9 cellular contexts compared by ENCODE assay signal in the genomic region with DNA sequence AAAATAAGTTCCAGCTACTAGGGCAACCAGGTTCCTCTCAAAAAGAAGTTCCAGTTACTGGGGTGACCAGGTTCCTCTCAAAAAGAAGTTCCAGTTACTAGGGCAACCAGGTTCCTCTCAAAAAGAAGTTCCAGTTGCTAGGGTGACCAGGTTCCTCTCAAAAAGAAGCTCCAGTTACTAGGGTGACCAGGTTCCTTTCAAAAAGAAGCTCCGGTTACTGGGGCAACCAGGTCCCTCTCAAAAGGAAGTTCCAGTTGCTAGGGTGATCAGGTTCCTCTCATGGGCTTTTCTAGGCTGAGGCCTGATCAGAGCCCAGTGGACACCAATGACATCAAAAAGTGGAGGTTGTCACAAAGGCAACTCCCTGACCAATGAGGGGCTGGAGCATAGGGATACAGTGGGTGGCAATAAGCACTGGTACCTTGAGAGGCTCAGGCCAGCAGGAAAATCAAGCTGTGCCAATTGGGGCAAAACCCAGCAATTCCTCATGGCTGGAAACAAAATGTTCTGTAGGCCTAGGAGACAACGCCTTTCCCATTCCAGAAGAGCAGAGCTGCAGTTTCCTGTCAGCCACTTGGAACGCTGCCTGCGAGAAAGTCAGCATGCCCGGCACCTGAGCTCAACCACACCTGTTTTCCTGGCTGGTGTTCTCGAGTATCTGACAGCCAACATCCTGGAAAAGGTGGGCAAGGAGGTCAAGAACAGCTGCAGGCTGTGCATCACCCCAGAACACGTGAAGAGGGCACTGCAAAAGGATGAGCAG. TPM values are rescaled to one million over a fixed set of nuclear protein-coding genes. Genes with fewer than 3 reads are reported as not detected.
A peak's percentile ranks its signal among the peaks of the same experiment; 100 is the strongest.
DNase-seq lines count a peak whose midpoint lies in the region; ATAC-seq, FAIRE-seq and TF ChIP-seq lines count a peak whose summit lies in the region.
"Had no signal": no experiment of that assay in that cellular context is flagged by ENCODE, and none has a peak within 500 bp of the region (broad histone marks: within the 10 kb centered on the region; RNA-seq: fewer than 3 reads in every experiment).

No MANE protein-coding gene starts in this region.

- intact Hi-C loops in MCF 10A (cut with micrococcal nuclease) (no loop called here), breast epithelium (cut with DNase I; ENCODE audit: low total_unique reads) (no loop called here)

- H3K9me3 ChIP-seq in breast epithelium, result no peaks in the 10 kb centered on the region

- H3K4me3 Mint-ChIP-seq in MCF 10A (ENCODE audit: unreplicated experiment), result no peak overlapping the region

- H3K9me3 Mint-ChIP-seq in MCF 10A (ENCODE audit: unreplicated experiment), result no peaks in the 10 kb centered on the region

- peaks cover 49% of the 10 kb centered on the region for H3K27me3 Mint-ChIP-seq in MCF 10A (ENCODE audit: insufficient read depth, unreplicated experiment)

- peak; percentile 62 for FAIRE-seq in bronchial epithelial cell (lab: Jason Lieb, UNC)

- no peak for TF ChIP-seq POLR2A in breast epithelium (IDR thresholded peaks at IDR 0.05)

- no peaks in the 10 kb centered on the region for H3K4me1 ChIP-seq in breast epithelium

- peaks cover 22% of the 10 kb centered on the region for H3K4me1 Mint-ChIP-seq in MCF 10A (ENCODE audit: insufficient read depth, unreplicated experiment)

- no peak overlapping the region for H3K27ac ChIP-seq in breast epithelium

- no peak for ATAC-seq in HG02840 (IDR thresholded peaks at IDR 0.05; ENCODE audit: low FRiP score, unreplicated experiment)

- DNase-seq in MCF 10A (ENCODE audit: unreplicated experiment), result peak; percentile 51
- DNase-seq in breast epithelium (ENCODE audit: low spot score in 2 of 2), result no peak
- peak; percentile 5 to 49 for DNase-seq in Kasumi-1 (lab: John Stamatoyannopoulos, UW)
- DNase-seq in bronchial epithelial cell (ENCODE audit: low read depth), result peak; percentile 55
- no peak for DNase-seq in amygdala (lab: John Stamatoyannopoulos, UW)
- no peak for DNase-seq in foreskin melanocyte
- no peak for DNase-seq in ecto neural progenitor cell (ENCODE audit: low spot score)

- CTCF ChIA-PET in MCF 10A (lab: Yijun Ruan, JAX), result interaction anchor here (0.6 to 1.2 kb wide), 3 partner anchors 32 to 197 kb away, joined by 3 to 5 read pairs (median 3); no protein-coding TSS in a partner anchor

- no TSS peak for BruUV-seq in MCF 10A (replicated peaks; lab: Mats Ljungman, UMichigan)

- H3K4me3 ChIP-seq in breast epithelium (no peak overlapping the region), bronchial epithelial cell (ENCODE audit: low read depth, low read length) (no peak overlapping the region)

- TF ChIP-seq CTCF in MCF 10A (IDR thresholded peaks at IDR 0.05; ENCODE audit: unreplicated experiment) (no peak), breast epithelium (IDR thresholded peaks at IDR 0.05) (no peak), bronchial epithelial cell (IDR thresholded peaks at IDR 0.05; ENCODE audit: insufficient read depth, low read length, severe bottlenecking) (peak; percentile 3)

- POLR2A ChIA-PET in MCF 10A (lab: Yijun Ruan, JAX), result interaction anchor here (1.1 to 1.4 kb wide), 2 partner anchors 10 to 13 kb away, joined by 3 to 4 read pairs; a partner anchor contains a TSS

- peak overlapping the region; percentile 30 for H3K27ac Mint-ChIP-seq in MCF 10A (ENCODE audit: low read depth, unreplicated experiment)

- H3K36me3 Mint-ChIP-seq in MCF 10A (ENCODE audit: insufficient read depth, unreplicated experiment), result peaks cover 5% of the 10 kb centered on the region

- H3K36me3 ChIP-seq in breast epithelium (no peaks in the 10 kb centered on the region), bronchial epithelial cell (ENCODE audit: control insufficient read depth, insufficient read depth, low read length) (no peaks in the 10 kb centered on the region)

- H3K27me3 ChIP-seq in breast epithelium (peaks cover 0 to 44% of the 10 kb centered on the region in 2 donors), bronchial epithelial cell (ENCODE audit: control insufficient read depth, insufficient read depth, low read length) (no peaks in the 10 kb centered on the region)

RNA-seq across cellular contexts. Expression of a gene that starts 12.3 kb away (rescaled TPM):
- total RNA-seq in MCF 10A (2022), result 0.07 TPM in 1 of 2 replicates, not detected in the other
- 1 to 10 TPM in 2 of 3 donors, under 1 TPM in 1; 0.80 to 10.0 (median 3.9) TPM for total RNA-seq in breast epithelium
- 1.3 and 10.2 TPM in 2 replicates for total RNA-seq in bronchial epithelial cell
- total RNA-seq: dermis microvascular lymphatic vessel endothelial cell had no signal

Comparison
In these comparisons a context has a peak if more than half of its experiments do, and no peak if none do; other contexts are left out.
1. DNase-seq: peak in MCF 10A (single experiment), Kasumi-1 (2 of 2) and bronchial epithelial cell (single experiment); none in breast epithelium (0 of 2), amygdala (0 of 56), foreskin melanocyte (single experiment) and ecto neural progenitor cell (single experiment).